Comparison of ENCODE assay signal across 5 cellular contexts in genomic region chr17:71969500-71969899, GRCh38.
"Had no signal": no experiment of that assay in that cellular context is flagged by ENCODE, and none has a peak within 500 bp of the region (broad histone marks: within the 10 kb centered on the region; RNA-seq: fewer than 3 reads in every experiment).

No MANE protein-coding gene starts in this region.

- H3K27ac ChIP-seq: GM23248 had no signal

- DNase-seq: GM23248, GOT3, H7, HCEC 1CT, KBM-7 had no signal

- H2AFZ ChIP-seq: GM23248 had no signal

- H3K4me3 ChIP-seq: GM23248 had no signal
